In genomic region chr1:187947359-187947758, GRCh38 we compare ENCODE assay signal across 22 cellular contexts.
"Had no signal": no experiment of that assay in that cellular context is flagged by ENCODE, and none has a peak within 500 bp of the region (broad histone marks: within the 10 kb centered on the region; RNA-seq: fewer than 3 reads in every experiment).

No MANE protein-coding gene starts in this region.

- DNase-seq: stimulated activated CD4-positive, alpha-beta T cell treated with anti-CD3 and anti-CD28 coated beads, Interleukin-2, amount 100 ng/mL, for 48 hours; stimulated activated CD4-positive, alpha-beta T cell treated with anti-CD3 and anti-CD28 coated beads, Interleukin-4, amount 100 ng/mL, for 1 hour; stimulated activated CD4-positive, alpha-beta T cell treated with anti-CD3 and anti-CD28 coated beads, Interleukin-4, amount 100 ng/mL, for 24 hours; stimulated activated CD4-positive, alpha-beta T cell treated with anti-CD3 and anti-CD28 coated beads, Interleukin-4, amount 100 ng/mL, for 4 hours; stimulated activated CD8-positive, alpha-beta memory T cell treated with anti-CD3 and anti-CD28 coated beads, Interleukin-4, amount 100 ng/mL, for 48 hours; stimulated activated naive B cell treated with anti-CD40 and anti-IgM and Interleukin-4, amounts not matched to agents 10 μg/mL and 1 μg/mL and 100 μg/mL, for 72 hours; stimulated activated naive CD4-positive, alpha-beta T cell; stimulated activated naive CD4-positive, alpha-beta T cell treated with Interleukin-2 at 50 U/mL for 16 hours; stimulated activated naive CD8-positive, alpha-beta T cell treated with anti-CD3 and anti-CD28 coated beads, Interleukin-15, amount 100 ng/mL, for 72 hours; stimulated activated naive CD8-positive, alpha-beta T cell treated with anti-CD3 and anti-CD28 coated beads, Interleukin-15, Interleukin-2, amounts not matched to agents 100 U/mL and 50 U/mL, for 24 hours; stomach; substantia nigra; testis; thyroid gland; tibial artery; transverse colon; trophoblast cell; upper lobe of left lung; upper lobe of right lung; uterus had no signal

- ATAC-seq: stimulated activated effector memory CD8-positive, alpha-beta T cell treated with anti-CD3 and anti-CD28 coated beads, Interleukin-12 subunit alpha, Interleukin-12 subunit beta, amount 100 ng/mL, for 72 hours; stimulated activated memory B cell treated with anti-CD40 and anti-IgM and Interleukin-4, amounts not matched to agents 10 μg/mL and 1 μg/mL and 100 μg/mL, for 72 hours; stimulated activated naive B cell treated with anti-CD40 and anti-IgM and Interleukin-4, amounts not matched to agents 10 μg/mL and 1 μg/mL and 100 μg/mL, for 72 hours; stimulated activated naive CD8-positive, alpha-beta T cell treated with anti-CD3 and anti-CD28 coated beads, Interleukin-15, amount 100 ng/mL, for 72 hours; stimulated activated naive CD8-positive, alpha-beta T cell treated with anti-CD3 and anti-CD28 coated beads, Interleukin-15, Interleukin-2, amounts not matched to agents 100 U/mL and 50 U/mL, for 24 hours; upper lobe of right lung had no signal
